ENCODE assay signal across 8 cellular contexts in genomic region chr1:63317007-63317813, GRCh38. TPM values are rescaled to one million over a fixed set of nuclear protein-coding genes. Genes with fewer than 3 reads are reported as not detected.
A peak's percentile ranks its signal among the peaks of the same experiment; 100 is the strongest.
DNase-seq lines count a peak whose midpoint lies in the region; TF ChIP-seq lines count a peak whose summit lies in the region.

No MANE protein-coding gene starts in this region.

- H3K36me3 ChIP-seq in HEK293 (ENCODE audit: control insufficient read depth in 2 of 2, insufficient read depth in 1 of 2, low read length in 2 of 2), result no peaks in the 10 kb centered on the region
- no peaks in the 10 kb centered on the region for H3K36me3 ChIP-seq in MG63

- peaks cover 7% of the 10 kb centered on the region; the same call in 1 of the 2 replicates for H3K4me1 ChIP-seq in HEK293 (ENCODE audit: control insufficient read depth, insufficient read depth, low read length)

- CTCF ChIA-PET in GM10248 (lab: Yijun Ruan, JAX), result interaction anchor here (0.7 to 6.2 kb wide), 6 partner anchors 8 to 221 kb away, joined by 3 to 48 read pairs (median 3); no protein-coding TSS in a partner anchor
- CTCF ChIA-PET in HEK293 (lab: Yijun Ruan, JAX), result interaction anchor here (0.6 to 3.7 kb wide), 6 partner anchors 9 to 482 kb away, joined by 3 to 25 read pairs (median 4); no protein-coding TSS in a partner anchor

- in situ Hi-C loops in T47D (cut with HindIII; ENCODE audit: low pct_unique_long_range_greater_than_20kb, low sequenced_read_pairs), result no loop called here

- POLR2A ChIA-PET in GM10248 (lab: Yijun Ruan, JAX) (no interaction called here), HEK293 (lab: Yijun Ruan, JAX) (no interaction called here)

- TF ChIP-seq CTCF in GM10248 (IDR thresholded peaks at IDR 0.05; ENCODE audit: control extremely low read depth, extremely low read depth, low read depth, missing control alignments) (peak; percentile 88), HEK293 (tag by site-specific recombination; IDR thresholded peaks at IDR 0.05) (peak; percentile 90)

- no peaks in the 10 kb centered on the region for H3K27me3 ChIP-seq in MG63

- no peaks in the 10 kb centered on the region for H3K9me3 ChIP-seq in HEK293 (ENCODE audit: control insufficient read depth, insufficient read depth, low read depth, low read length)
- H3K9me3 ChIP-seq in MG63, result no peaks in the 10 kb centered on the region

- H3K4me3 ChIP-seq in HEK293 (ENCODE audit: low read depth, low read length) (peak overlapping the region; percentile 54), MG63 (peak overlapping the region; percentile 55)

- DNase-seq in GM10248 (ENCODE audit: extremely low spot score) (peak; percentile 85), MG63 (peak; percentile 87), SK-N-DZ (ENCODE audit: low spot score) (peak; percentile 74), T47D (ENCODE audit: low read depth in 1 of 2, low spot score in 1 of 2) (peak; percentile 87 to 88), islet precursor cell (peak; percentile 95)
- peak; percentile 59 to 76 for DNase-seq in stimulated activated CD4-positive, alpha-beta T cell treated with anti-CD3 and anti-CD28 coated beads, Interleukin-2, amount 100 ng/mL, for 24 hours
- DNase-seq in NK-92 treated with Interleukin-12 subunit alpha and Interleukin-12 subunit beta, amount 100 ng/mL, for 24 hours (lab: John Stamatoyannopoulos, UW), result no peak

- peak overlapping the region; percentile 68 for H3K27ac ChIP-seq in HEK293 (ENCODE audit: extremely low read depth, low read depth, low read length)

TF ChIP-seq in HEK293, 187 proteins besides CTCF, POLR2A, EP300 and RAD21 (continues in another document):
- TF ChIP-seq ZNF624 (tag by site-specific recombination; IDR thresholded peaks at IDR 0.05) (no peak), ZNF791 (tag by site-specific recombination; IDR thresholded peaks at IDR 0.05) (no peak), ZNF404 (tag by site-specific recombination; IDR thresholded peaks at IDR 0.05) (no peak), ZNF48 (tag by site-specific recombination; IDR thresholded peaks at IDR 0.05) (no peak), ZBTB17 (tag by site-specific recombination; IDR thresholded peaks at IDR 0.05) (peak; percentile 78), ZIC2 (tag by site-specific recombination; IDR thresholded peaks at IDR 0.05) (peak; percentile 41), ZFP41 (tag by site-specific recombination; IDR thresholded peaks at IDR 0.05; ENCODE audit: borderline replicate concordance) (no peak), ZNF362 (tag by site-specific recombination; IDR thresholded peaks at IDR 0.05) (no peak), ZNF580 (tag by site-specific recombination; IDR thresholded peaks at IDR 0.05) (no peak), ZNF24 (tag by site-specific recombination; IDR thresholded peaks at IDR 0.05) (peak; percentile 51), ZBTB26 (tag by site-specific recombination; optimal IDR thresholded peaks at IDR 0.05) (peak; percentile 95), PATZ1 (tag by site-specific recombination; IDR thresholded peaks at IDR 0.05) (peak; percentile 95), ZNF501 (tag by site-specific recombination; IDR thresholded peaks at IDR 0.05) (peak; percentile 90), ZNF221 (tag by site-specific recombination; IDR thresholded peaks at IDR 0.05; ENCODE audit: borderline replicate concordance) (no peak), ZFP37 (tag by site-specific recombination; IDR thresholded peaks at IDR 0.05) (peak; percentile 85; the same call in 1 of the 2 replicates), TRIM28 (IDR thresholded peaks at IDR 0.05; ENCODE audit: borderline replicate concordance, low read length) (no peak), ZNF792 (tag by site-specific recombination; IDR thresholded peaks at IDR 0.05) (no peak), ZNF530 (tag by site-specific recombination; IDR thresholded peaks at IDR 0.05; ENCODE audit: low read depth) (no peak), ZNF394 (tag by site-specific recombination; IDR thresholded peaks at IDR 0.05; ENCODE audit: borderline replicate concordance) (peak; percentile 83), ZNF76 (tag by site-specific recombination; IDR thresholded peaks at IDR 0.05; ENCODE audit: borderline replicate concordance, low read depth) (peak; percentile 93), ZNF776 (tag by site-specific recombination; IDR thresholded peaks at IDR 0.05; ENCODE audit: borderline replicate concordance) (no peak), REPIN1 (tag by site-specific recombination; IDR thresholded peaks at IDR 0.05; ENCODE audit: low read depth) (peak; percentile 98), GLIS2 (tag by site-specific recombination; IDR thresholded peaks at IDR 0.05) (peak; percentile 98), ATF2 (tag by site-specific recombination; IDR thresholded peaks at IDR 0.05; ENCODE audit: low read depth) (no peak), ZNF701 (tag by site-specific recombination; IDR thresholded peaks at IDR 0.05) (no peak), ZNF133 (tag by site-specific recombination; IDR thresholded peaks at IDR 0.05) (no peak), GLI2 (tag by site-specific recombination; IDR thresholded peaks at IDR 0.05; ENCODE audit: borderline replicate concordance, low read depth) (no peak), ZNF214 (tag by site-specific recombination; IDR thresholded peaks at IDR 0.05; ENCODE audit: borderline replicate concordance) (no peak), ZEB2 (tag by site-specific recombination; IDR thresholded peaks at IDR 0.05) (peak; percentile 64), SCRT1 (tag by site-specific recombination; IDR thresholded peaks at IDR 0.05; ENCODE audit: borderline replicate concordance) (no peak), ZNF239 (tag by site-specific recombination; IDR thresholded peaks at IDR 0.05) (no peak)

RNA-seq across cellular contexts. Expression of gene FOXD3, which starts 5.2 kb away (rescaled TPM):
- 0.30 TPM in 1 of 2 replicates, not detected in the other for total RNA-seq in MG63 (2014; rRNA removed; shearing (Covaris generic); ENCODE audit: low replicate concordance)
- not detected in 2 replicates for polyA plus RNA-seq in SK-N-DZ (2014; cell fraction: cytosol; rRNA removed)
- polyA plus RNA-seq in SK-N-DZ (2014; cell fraction: nucleus; rRNA removed), result not detected in 2 replicates

RNA-seq across cellular contexts. Expression of gene ALG6, which starts 50.2 kb away (rescaled TPM):
- total RNA-seq in MG63 (2014; rRNA removed; shearing (Covaris generic); ENCODE audit: low replicate concordance), result 10.4 and 16.3 TPM in 2 replicates
- 11.7 and 12.7 TPM in 2 replicates for polyA plus RNA-seq in SK-N-DZ (2014; cell fraction: cytosol; rRNA removed)
- polyA plus RNA-seq in SK-N-DZ (2014; cell fraction: nucleus; rRNA removed), result 40.5 and 51.8 TPM in 2 replicates
